Comparison of ENCODE assay signal across 19 cellular contexts in the genomic region with DNA sequence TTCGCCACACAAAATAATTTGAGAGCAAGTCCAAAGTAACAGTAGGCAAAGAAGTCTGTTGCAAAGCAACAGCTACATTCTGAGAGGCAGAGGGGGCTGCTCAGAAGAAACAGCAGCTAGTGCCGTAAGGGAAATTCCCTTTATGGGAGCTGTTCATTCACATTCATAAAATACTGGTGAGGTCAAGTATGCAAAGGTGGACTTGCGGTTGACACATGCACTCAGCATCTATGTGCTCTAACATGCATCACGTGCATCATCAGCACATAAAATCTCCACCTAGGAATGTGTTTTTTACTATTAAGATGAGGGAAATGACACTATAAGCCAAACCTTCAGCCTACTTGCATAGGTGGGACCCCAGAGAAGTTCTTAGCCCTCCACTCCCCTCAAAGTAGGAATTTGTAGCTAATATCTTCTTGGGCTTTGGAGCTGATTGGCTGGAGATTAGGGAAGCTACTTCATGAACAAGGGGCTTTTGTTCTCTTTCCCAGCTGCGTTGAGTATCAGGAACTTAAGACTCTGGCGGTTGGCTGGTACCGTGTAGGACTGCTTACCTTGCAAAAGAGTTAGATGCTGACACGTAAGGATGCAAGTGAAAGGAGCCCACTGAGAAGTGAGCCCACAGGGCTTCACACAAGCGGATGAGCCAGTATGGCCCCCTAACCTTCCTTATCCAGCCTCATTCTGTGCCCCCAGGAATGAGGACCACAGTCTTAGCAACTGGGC. TPM values are rescaled to one million over a fixed set of nuclear protein-coding genes. Genes with fewer than 3 reads are reported as not detected.
DNase-seq lines count a peak whose midpoint lies in the region; ATAC-seq, FAIRE-seq and TF ChIP-seq lines count a peak whose summit lies in the region.
"Had no signal": no experiment of that assay in that cellular context is flagged by ENCODE, and none has a peak within 500 bp of the region (broad histone marks: within the 10 kb centered on the region; RNA-seq: fewer than 3 reads in every experiment).

No MANE protein-coding gene starts in this region.

- peaks cover 5% of the 10 kb centered on the region for H3K27me3 Mint-ChIP-seq in nephron progenitor cell (ENCODE audit: low read depth, poor library complexity)
- H3K27me3 Mint-ChIP-seq in activated CD4-positive, alpha-beta memory T cell treated with anti-CD3 and anti-CD28 coated beads, Interleukin-2, amount 10 ng/mL, durations not matched to agents 7 days and 5 days, result peaks cover 6% of the 10 kb centered on the region

- FAIRE-seq in GM12891 (lab: Jason Lieb, UNC) (peak; percentile 87), bronchial epithelial cell (lab: Jason Lieb, UNC) (no peak), small intestine (lab: Jason Lieb, UNC) (no peak)
- FAIRE-seq: colon had no signal

- H3K27me3 ChIP-seq in bronchial epithelial cell (ENCODE audit: control insufficient read depth, insufficient read depth, low read length) (no peaks in the 10 kb centered on the region), prostate gland (replicated peaks; ENCODE audit: insufficient read depth) (no peaks in the 10 kb centered on the region), small intestine (ENCODE audit: control insufficient read depth in 2 of 2, insufficient read depth in 2 of 2, low read length in 2 of 2) (peaks cover 0 to 3% of the 10 kb centered on the region in 2 donors)
- H3K27me3 ChIP-seq: right atrium auricular region, thyroid gland had no signal

- TF ChIP-seq CTCF in bronchial epithelial cell (IDR thresholded peaks at IDR 0.05; ENCODE audit: insufficient read depth, low read length, severe bottlenecking) (no peak), nephron progenitor cell (IDR thresholded peaks at IDR 0.05) (no peak), prostate gland (IDR thresholded peaks at IDR 0.05) (no peak)

- H3K9me3 ChIP-seq in prostate gland (no peaks in the 10 kb centered on the region), small intestine (ENCODE audit: control insufficient read depth, low read depth) (no peaks in the 10 kb centered on the region)
- H3K9me3 ChIP-seq: right atrium auricular region, thyroid gland had no signal

- H3K4me3 Mint-ChIP-seq in nephron progenitor cell, result no peak overlapping the region
- H3K4me3 Mint-ChIP-seq in activated CD4-positive, alpha-beta memory T cell treated with anti-CD3 and anti-CD28 coated beads, Interleukin-2, amount 10 ng/mL, durations not matched to agents 7 days and 5 days, result no peak overlapping the region
- H3K4me3 Mint-ChIP-seq: activated CD8-positive, alpha-beta T cell treated with anti-CD3 and anti-CD28 coated beads, Interleukin-2, amount 10 ng/mL, durations not matched to agents 7 days and 5 days; activated T-helper 17 cell treated with anti-CD3 and anti-CD28 coated beads, Interleukin-2, amount 50 U/mL, for 72 hours; natural killer cell treated with Interleukin-12 subunit alpha and Interleukin-12 subunit beta and Interleukin-15 and Interleukin-18, amount 100 ng/mL, for 72 hours had no signal

- no peak for TF ChIP-seq POLR2A in GM12891 (IDR thresholded peaks at IDR 0.05; ENCODE audit: low read depth, low read length)
- TF ChIP-seq POLR2A in prostate gland (IDR thresholded peaks at IDR 0.05), result no peak

- peaks cover 25% of the 10 kb centered on the region for H3K9me3 Mint-ChIP-seq in nephron progenitor cell
- no peaks in the 10 kb centered on the region for H3K9me3 Mint-ChIP-seq in activated CD4-positive, alpha-beta memory T cell treated with anti-CD3 and anti-CD28 coated beads, Interleukin-2, amount 10 ng/mL, durations not matched to agents 7 days and 5 days
- H3K9me3 Mint-ChIP-seq: activated T-helper 17 cell treated with anti-CD3 and anti-CD28 coated beads, Interleukin-2, amount 50 U/mL, for 72 hours; natural killer cell treated with Interleukin-12 subunit alpha and Interleukin-12 subunit beta and Interleukin-15 and Interleukin-18, amount 100 ng/mL, for 72 hours had no signal

- H3K36me3 ChIP-seq in bronchial epithelial cell (ENCODE audit: control insufficient read depth, insufficient read depth, low read length) (no peaks in the 10 kb centered on the region), prostate gland (no peaks in the 10 kb centered on the region), small intestine (ENCODE audit: control insufficient read depth in 2 of 2, insufficient read depth in 2 of 2, low read length in 2 of 2) (no peaks in the 10 kb centered on the region)
- H3K36me3 ChIP-seq: right atrium auricular region, thyroid gland had no signal

- peaks cover 12% of the 10 kb centered on the region for H3K36me3 Mint-ChIP-seq in nephron progenitor cell (ENCODE audit: low read depth)
- H3K36me3 Mint-ChIP-seq in activated CD4-positive, alpha-beta memory T cell treated with anti-CD3 and anti-CD28 coated beads, Interleukin-2, amount 10 ng/mL, durations not matched to agents 7 days and 5 days (ENCODE audit: low read depth), result no peaks in the 10 kb centered on the region
- H3K36me3 Mint-ChIP-seq: natural killer cell treated with Interleukin-12 subunit alpha and Interleukin-12 subunit beta and Interleukin-15 and Interleukin-18, amount 100 ng/mL, for 72 hours had no signal

- H3K4me3 ChIP-seq in bronchial epithelial cell (ENCODE audit: low read depth, low read length) (no peak overlapping the region), prostate gland (no peak overlapping the region), small intestine (ENCODE audit: low read depth in 1 of 2, low read length in 2 of 2) (no peak overlapping the region)
- H3K4me3 ChIP-seq: right atrium auricular region, thyroid gland had no signal

- POLR2A ChIA-PET in activated CD4-positive, alpha-beta memory T cell treated with anti-CD3 and anti-CD28 coated beads, Interleukin-2, amount 10 ng/mL, durations not matched to agents 7 days and 5 days (lab: Charles Lee), result no interaction called here

- 53% methylated on average over 9 of the region's 9 CpGs for WGBS in prostate gland
- WGBS in small intestine, 3 donors, result 53 to 73% (median 56%) methylated on average over 9 of the region's 9 CpGs

- H3K27ac Mint-ChIP-seq in nephron progenitor cell, result peak overlapping the region; percentile 83
- H3K27ac Mint-ChIP-seq in activated CD4-positive, alpha-beta memory T cell treated with anti-CD3 and anti-CD28 coated beads, Interleukin-2, amount 10 ng/mL, durations not matched to agents 7 days and 5 days, result no peak overlapping the region
- H3K27ac Mint-ChIP-seq: activated CD8-positive, alpha-beta T cell treated with anti-CD3 and anti-CD28 coated beads, Interleukin-2, amount 10 ng/mL, durations not matched to agents 7 days and 5 days; activated T-helper 17 cell treated with anti-CD3 and anti-CD28 coated beads, Interleukin-2, amount 50 U/mL, for 72 hours; natural killer cell treated with Interleukin-12 subunit alpha and Interleukin-12 subunit beta and Interleukin-15 and Interleukin-18, amount 100 ng/mL, for 72 hours had no signal

- CTCF ChIA-PET in activated CD4-positive, alpha-beta memory T cell treated with anti-CD3 and anti-CD28 coated beads, Interleukin-2, amount 10 ng/mL, durations not matched to agents 7 days and 5 days (lab: Charles Lee), result no interaction called here

- H3K4me1 Mint-ChIP-seq in nephron progenitor cell, result peaks cover 60% of the 10 kb centered on the region
- H3K4me1 Mint-ChIP-seq in activated CD4-positive, alpha-beta memory T cell treated with anti-CD3 and anti-CD28 coated beads, Interleukin-2, amount 10 ng/mL, durations not matched to agents 7 days and 5 days, result peaks cover 4% of the 10 kb centered on the region
- H3K4me1 Mint-ChIP-seq: activated T-helper 17 cell treated with anti-CD3 and anti-CD28 coated beads, Interleukin-2, amount 50 U/mL, for 72 hours had no signal

- H3K4me1 ChIP-seq in prostate gland (replicated peaks) (no peaks in the 10 kb centered on the region), small intestine (ENCODE audit: control insufficient read depth in 2 of 2, insufficient read depth in 1 of 2, low read depth in 1 of 2, low read length in 1 of 2) (no peaks in the 10 kb centered on the region)

- intact Hi-C loops in prostate gland (cut with DNase I), result no loop called here
- intact Hi-C loops in posterior cingulate gyrus (cut with DNase I), result no loop called here

- H3K27ac ChIP-seq in prostate gland (no peak overlapping the region), small intestine (ENCODE audit: low read depth in 1 of 2, low read length in 1 of 2) (peak overlapping the region in 1 of 2 donors; percentile 6)
- H3K27ac ChIP-seq: right atrium auricular region, thyroid gland had no signal

- ATAC-seq in HG02610 (IDR thresholded peaks at IDR 0.05; ENCODE audit: unreplicated experiment), result peak; percentile 63
- ATAC-seq: activated CD8-positive, alpha-beta T cell treated with anti-CD3 and anti-CD28 coated beads, Interleukin-2, amount 10 ng/mL, durations not matched to agents 7 days and 5 days; activated T-helper 17 cell treated with anti-CD3 and anti-CD28 coated beads, Interleukin-2, amount 50 U/mL, for 72 hours; natural killer cell treated with Interleukin-12 subunit alpha and Interleukin-12 subunit beta and Interleukin-15 and Interleukin-18, amount 100 ng/mL, for 72 hours had no signal

- DNase-seq in GM12891 (ENCODE audit: insufficient read length, low spot score), result no peak
- DNase-seq in bronchial epithelial cell (ENCODE audit: low read depth), result peak; percentile 90
- no peak for DNase-seq in nephron progenitor cell
- no peak for DNase-seq in prostate gland (ENCODE audit: low spot score)
- no peak for DNase-seq in posterior cingulate gyrus
- no peak for DNase-seq in activated CD4-positive, alpha-beta memory T cell treated with anti-CD3 and anti-CD28 coated beads, Interleukin-2, amount 10 ng/mL, durations not matched to agents 7 days and 5 days
- DNase-seq in small intestine, result no peak
- DNase-seq: activated CD8-positive, alpha-beta T cell treated with anti-CD3 and anti-CD28 coated beads, Interleukin-2, amount 10 ng/mL, durations not matched to agents 7 days and 5 days; NCI-H1694 treated with DMSO at 0.1 percent for 48 hours; NCI-H524 treated with DMSO at 0.1 percent for 48 hours; stimulated activated CD4-positive, alpha-beta T cell treated with anti-CD3 and anti-CD28 coated beads, Interleukin-2, amount 100 ng/mL, for 24 hours; thyroid gland had no signal

RNA-seq across cellular contexts. Expression of a gene that starts 12.4 kb away (rescaled TPM):
- polyA plus RNA-seq in GM12891 (2012; ENCODE audit: low read depth, missing spikeins), result 27.7 TPM
- total RNA-seq in bronchial epithelial cell (82.7 and 124 TPM in 2 replicates), prostate gland (1,000 to 10,000 TPM; 1,170 to 3,384 TPM)
- under 1 TPM; 0.55 to 0.76 TPM for total RNA-seq in activated CD4-positive, alpha-beta memory T cell treated with anti-CD3 and anti-CD28 coated beads, Interleukin-2, amount 10 ng/mL, durations not matched to agents 7 days and 5 days
- 100 to 1,000 TPM; 443 to 496 (median 444) TPM for polyA plus RNA-seq in small intestine
- total RNA-seq: activated T-helper 17 cell treated with anti-CD3 and anti-CD28 coated beads, Interleukin-2, amount 50 U/mL, for 72 hours had no signal

RNA-seq across cellular contexts. Expression of a gene that starts 19.7 kb away (rescaled TPM):
- polyA plus RNA-seq in GM12891 (2012; ENCODE audit: low read depth, missing spikeins), result not detected
- total RNA-seq in bronchial epithelial cell (not detected in 2 replicates), prostate gland (not detected)
- total RNA-seq in activated CD4-positive, alpha-beta memory T cell treated with anti-CD3 and anti-CD28 coated beads, Interleukin-2, amount 10 ng/mL, durations not matched to agents 7 days and 5 days, result not detected
- polyA plus RNA-seq in small intestine, result not detected
- total RNA-seq: activated CD8-positive, alpha-beta T cell treated with anti-CD3 and anti-CD28 coated beads, Interleukin-2, amount 10 ng/mL, durations not matched to agents 7 days and 5 days; activated T-helper 17 cell treated with anti-CD3 and anti-CD28 coated beads, Interleukin-2, amount 50 U/mL, for 72 hours; natural killer cell treated with Interleukin-12 subunit alpha and Interleukin-12 subunit beta and Interleukin-15 and Interleukin-18, amount 100 ng/mL, for 72 hours; PC-3; right atrium auricular region; thyroid gland had no signal

RNA-seq across cellular contexts. Expression of a gene that starts 57.1 kb away (rescaled TPM):
- polyA plus RNA-seq in GM12891 (2012; ENCODE audit: low read depth, missing spikeins), result not detected
- total RNA-seq in bronchial epithelial cell (not detected in 2 replicates), prostate gland (10 to 100 TPM in 1 of 2 donors, not detected in 1; 44.0 TPM)
- not detected for total RNA-seq in activated CD4-positive, alpha-beta memory T cell treated with anti-CD3 and anti-CD28 coated beads, Interleukin-2, amount 10 ng/mL, durations not matched to agents 7 days and 5 days
- polyA plus RNA-seq in small intestine, result not detected
- total RNA-seq: activated CD8-positive, alpha-beta T cell treated with anti-CD3 and anti-CD28 coated beads, Interleukin-2, amount 10 ng/mL, durations not matched to agents 7 days and 5 days; activated T-helper 17 cell treated with anti-CD3 and anti-CD28 coated beads, Interleukin-2, amount 50 U/mL, for 72 hours; lung microvascular endothelial cell; natural killer cell treated with Interleukin-12 subunit alpha and Interleukin-12 subunit beta and Interleukin-15 and Interleukin-18, amount 100 ng/mL, for 72 hours; PC-3; right atrium auricular region had no signal

Comparison
In these comparisons a context has a peak if more than half of its experiments do, and no peak if none do; other contexts are left out.
1. RNA of a gene that starts 12.4 kb away (total RNA-seq): 1,170 to 3,384 TPM in prostate gland and 82.7 to 124 TPM in bronchial epithelial cell; 0.55 to 0.76 TPM in activated CD4-positive, alpha-beta memory T cell treated with anti-CD3 and anti-CD28 coated beads, Interleukin-2, amount 10 ng/mL, durations not matched to agents 7 days and 5 days; every median in the first group is over 10 times any median in the second.